14 cellular contexts compared by ENCODE assay signal in genomic region chr10:17684537-17684936, GRCh38. TPM values are rescaled to one million over a fixed set of nuclear protein-coding genes. Genes with fewer than 3 reads are reported as not detected.
DNase-seq lines count a peak whose midpoint lies in the region; ATAC-seq and TF ChIP-seq lines count a peak whose summit lies in the region.
"Had no signal": no experiment of that assay in that cellular context is flagged by ENCODE, and none has a peak within 500 bp of the region (broad histone marks: within the 10 kb centered on the region; RNA-seq: fewer than 3 reads in every experiment).

No MANE protein-coding gene starts in this region.

- peak in 1 of 5 donors; percentile 19 for DNase-seq in CD4-positive, alpha-beta memory T cell
- DNase-seq in left lobe of liver (ENCODE audit: low spot score) = no peak
- DNase-seq in NCI-H1417 treated with DMSO at 0.1 percent for 48 hours (lab: John Stamatoyannopoulos, UW) = no peak
- DNase-seq in left ventricle myocardium inferior = no peak
- DNase-seq: activated naive CD4-positive, alpha-beta T cell treated with anti-CD3 and anti-CD28 coated beads, Interleukin-2, amount 10 ng/mL, durations not matched to agents 7 days and 5 days; NCI-H1105; NCI-H82; thyroid gland had no signal

- peaks cover 53% of the 10 kb centered on the region for H3K4me1 ChIP-seq in CD4-positive, alpha-beta memory T cell (ENCODE audit: insufficient read depth, low read length)
- H3K4me1 ChIP-seq in left ventricle myocardium inferior = peaks cover 25% of the 10 kb centered on the region

- peaks cover 0 to 2% (median 0%) of the 10 kb centered on the region in 8 donors for H3K9me3 Mint-ChIP-seq in CD4-positive, alpha-beta memory T cell
- H3K9me3 Mint-ChIP-seq: activated naive CD4-positive, alpha-beta T cell treated with anti-CD3 and anti-CD28 coated beads, Interleukin-2, amount 10 ng/mL, durations not matched to agents 7 days and 5 days had no signal

- POLR2A ChIA-PET in CD4-positive, alpha-beta memory T cell (lab: Charles Lee; ENCODE audit: partially characterized antibody) = interaction anchor here (1.9 to 3.1 kb wide), 2 partner anchors 36 to 40 kb away, joined by 6 to 18 read pairs; partner anchors contain the start of gene STAM

- CTCF ChIA-PET in CD4-positive, alpha-beta memory T cell (lab: Charles Lee; ENCODE audit: partially characterized antibody) = interaction anchor here (0.7 to 0.8 kb wide), 2 partner anchors 8 to 72 kb away, joined by 3 read pairs; no protein-coding TSS in a partner anchor

- H3K4me3 Mint-ChIP-seq in CD4-positive, alpha-beta memory T cell = peak overlapping the region in 7 of 8 donors; percentile 35 to 85 (median 59)
- H3K4me3 Mint-ChIP-seq: activated CD4-positive, alpha-beta T cell treated with anti-CD3 and anti-CD28 coated beads for 36 hours; activated naive CD4-positive, alpha-beta T cell treated with anti-CD3 and anti-CD28 coated beads, Interleukin-2, amount 10 ng/mL, durations not matched to agents 7 days and 5 days had no signal

- peaks cover 8% of the 10 kb centered on the region for H3K36me3 ChIP-seq in CD4-positive, alpha-beta memory T cell (ENCODE audit: insufficient read depth, low read length)
- H3K36me3 ChIP-seq in KOPT-K1 (ENCODE audit: insufficient read depth, low read length) (peaks cover 41% of the 10 kb centered on the region), left ventricle myocardium inferior (peaks cover 1% of the 10 kb centered on the region)
- H3K36me3 ChIP-seq: thyroid gland had no signal

- peak overlapping the region in 5 of 7 donors; percentile 25 to 77 (median 53) for H3K27ac Mint-ChIP-seq in CD4-positive, alpha-beta memory T cell

- ATAC-seq in GM18909 (IDR thresholded peaks at IDR 0.05; ENCODE audit: poor library complexity, unreplicated experiment) (peak; percentile 57), HG02678 (IDR thresholded peaks at IDR 0.05; ENCODE audit: unreplicated experiment) (peak; percentile 42), left lobe of liver (no peak), HG02970 (IDR thresholded peaks at IDR 0.05; ENCODE audit: low FRiP score, unreplicated experiment) (no peak)
- ATAC-seq: sciatic nerve had no signal

- intact Hi-C loops in CD4-positive, alpha-beta memory T cell (cut with micrococcal nuclease) = loop anchor here (5.0 kb wide), 1 partner anchor 37 kb away; no protein-coding TSS in a partner anchor
- intact Hi-C loops in left ventricle myocardium inferior (cut with micrococcal nuclease) = no loop called here

- H3K36me3 Mint-ChIP-seq in CD4-positive, alpha-beta memory T cell = peaks cover 8 to 27% of the 10 kb centered on the region in 2 donors

- no peak overlapping the region for H3K4me3 ChIP-seq in CD4-positive, alpha-beta memory T cell (ENCODE audit: low read length in 2 of 2)
- H3K4me3 ChIP-seq in left ventricle myocardium inferior = no peak overlapping the region
- H3K4me3 ChIP-seq: thyroid gland had no signal

- H3K4me1 Mint-ChIP-seq in CD4-positive, alpha-beta memory T cell = peaks cover 31 to 57% (median 44%) of the 10 kb centered on the region in 4 donors

- no peak for TF ChIP-seq CTCF in left ventricle myocardium inferior (IDR thresholded peaks at IDR 0.05; ENCODE audit: borderline replicate concordance)

- H3K9me3 ChIP-seq in CD4-positive, alpha-beta memory T cell (ENCODE audit: control insufficient read depth in 1 of 2, low read length in 2 of 2) = no peaks in the 10 kb centered on the region
- H3K9me3 ChIP-seq in KOPT-K1 (ENCODE audit: insufficient read depth, low read length, poor library complexity, severe bottlenecking) (no peaks in the 10 kb centered on the region), left ventricle myocardium inferior (replicated peaks) (peaks cover 4% of the 10 kb centered on the region)
- H3K9me3 ChIP-seq: thyroid gland had no signal

- peak overlapping the region; percentile 43 for H3K27ac ChIP-seq in CD4-positive, alpha-beta memory T cell (ENCODE audit: low read depth, low read length)
- peak overlapping the region; percentile 71 for H3K27ac ChIP-seq in KOPT-K1 (ENCODE audit: low read depth, low read length, poor library complexity, severe bottlenecking)
- no peak overlapping the region for H3K27ac ChIP-seq in left ventricle myocardium inferior (replicated peaks)
- H3K27ac ChIP-seq: thyroid gland had no signal

- no peaks in the 10 kb centered on the region for H3K27me3 ChIP-seq in CD4-positive, alpha-beta memory T cell (ENCODE audit: insufficient read depth, low read length)
- H3K27me3 ChIP-seq in left ventricle myocardium inferior (ENCODE audit: low read depth) = no peaks in the 10 kb centered on the region
- H3K27me3 ChIP-seq: thyroid gland had no signal

- H3K27me3 Mint-ChIP-seq in CD4-positive, alpha-beta memory T cell = no peaks in the 10 kb centered on the region
- H3K27me3 Mint-ChIP-seq: activated CD4-positive, alpha-beta T cell treated with anti-CD3 and anti-CD28 coated beads for 36 hours; activated naive CD4-positive, alpha-beta T cell treated with anti-CD3 and anti-CD28 coated beads, Interleukin-2, amount 10 ng/mL, durations not matched to agents 7 days and 5 days had no signal

RNA-seq across cellular contexts. Expression of gene STAM, which starts 40.6 kb away (rescaled TPM):
- 10 to 100 TPM; 31.7 to 34.0 TPM for total RNA-seq in CD4-positive, alpha-beta memory T cell
- 10 to 100 TPM; 11.3 to 13.8 TPM for polyA plus RNA-seq in CD4-positive, alpha-beta memory T cell
- total RNA-seq in left lobe of liver (5.9 TPM), left ventricle myocardium inferior (21.3 TPM)

Comparison
In these comparisons a context has a peak if more than half of its experiments do, and no peak if none do; other contexts are left out.
1. ATAC-seq: peak in GM18909 (single experiment) and HG02678 (single experiment); none in left lobe of liver (single experiment) and HG02970 (single experiment).